Comparison of ENCODE assay signal across 1 cellular context in genomic region chr18:56235061-56235772, GRCh38.
A peak's percentile ranks its signal among the peaks of the same experiment; 100 is the strongest.
TF ChIP-seq lines count a peak whose summit lies in the region.

No MANE protein-coding gene starts in this region.

TF ChIP-seq in GM12878, 131 proteins besides CTCF, POLR2A, EP300 and RAD21 (continued from another document):
- TF ChIP-seq ZBTB33 (IDR thresholded peaks at IDR 0.05) (no peak), DPF2 (IDR thresholded peaks at IDR 0.05) (no peak), NR2F1 (conservative IDR thresholded peaks at IDR 0.05) (peak; percentile 23; the same call in 1 of the 2 replicates), SMARCA5 (IDR thresholded peaks at IDR 0.05) (0 out of 2 replicates have a peak, but pooled peaks have one; percentile 33), IKZF1 (conservative IDR thresholded peaks at IDR 0.05) (0 out of 2 replicates have a peak, but pooled peaks have one; percentile 46)
